Comparison of ENCODE assay signal across 8 cellular contexts in genomic region chr2:30165050-30165520, GRCh38. TPM values are rescaled to one million over a fixed set of nuclear protein-coding genes. Genes with fewer than 3 reads are reported as not detected.
DNase-seq lines count a peak whose midpoint lies in the region; ATAC-seq and TF ChIP-seq lines count a peak whose summit lies in the region.

No MANE protein-coding gene starts in this region.

- H3K27me3 Mint-ChIP-seq in CD8-positive, alpha-beta memory T cell = peaks cover 0 to 8% of the 10 kb centered on the region in 2 donors

- H3K4me1 Mint-ChIP-seq in CD8-positive, alpha-beta memory T cell = peaks cover 5 to 14% (median 10%) of the 10 kb centered on the region in 3 donors

- POLR2A ChIA-PET in CD8-positive, alpha-beta memory T cell (lab: Charles Lee) = interaction anchor here (0.6 to 1.4 kb wide), 10 partner anchors 18 to 547 kb away, joined by 3 to 10 read pairs (median 4); partner anchors contain the start of genes LBH and YPEL5

- H3K9me3 ChIP-seq in CD8-positive, alpha-beta memory T cell (ENCODE audit: low read length) = no peaks in the 10 kb centered on the region
- H3K9me3 ChIP-seq in liver (ENCODE audit: control insufficient read depth in 4 of 4, low read length in 3 of 4) = no peaks in the 10 kb centered on the region

- no peaks in the 10 kb centered on the region for H3K4me1 ChIP-seq in CD8-positive, alpha-beta memory T cell (ENCODE audit: insufficient read depth, low read length)
- H3K4me1 ChIP-seq in liver (ENCODE audit: control insufficient read depth in 4 of 4, insufficient read depth in 4 of 4, low read length in 3 of 4) = peaks cover 0 to 3% (median 0%) of the 10 kb centered on the region in 4 donors

- H3K4me3 Mint-ChIP-seq in CD8-positive, alpha-beta memory T cell = peak overlapping the region in 1 of 7 donors; percentile 35

- ATAC-seq in GM19395 (IDR thresholded peaks at IDR 0.05; ENCODE audit: unreplicated experiment) (peak; percentile 95), HG03469 (IDR thresholded peaks at IDR 0.05; ENCODE audit: unreplicated experiment) (peak; percentile 68)

- H3K36me3 Mint-ChIP-seq in CD8-positive, alpha-beta memory T cell = peaks cover 0 to 27% (median 10%) of the 10 kb centered on the region in 3 donors

- CTCF ChIA-PET in CD8-positive, alpha-beta memory T cell (lab: Charles Lee) = interaction anchor here (0.7 to 10.9 kb wide), 44 partner anchors 9 to 1173 kb away, joined by 3 to 292 read pairs (median 4); partner anchors contain the start of genes LBH and YPEL5

- WGBS in liver = 21% methylated on average over 7 of the region's 7 CpGs

- no peak overlapping the region for H3K9ac ChIP-seq in liver (ENCODE audit: low read depth in 1 of 2, low read length in 2 of 2)

- DNase-seq in CD8-positive, alpha-beta memory T cell = peak in 4 of 5 donors; percentile 43 to 81 (median 80)
- DNase-seq in NCI-H460 (ENCODE audit: extremely low read depth, low read depth) (peak; percentile 92), coronary artery (ENCODE audit: low spot score) (no peak)
- peak; percentile 28 for DNase-seq in activated CD4-positive, CD25-positive, alpha-beta regulatory T cell treated with anti-CD3 and anti-CD28 coated beads, Interleukin-2, amount 50 U/mL, for 16 hours (ENCODE audit: low read depth, low spot score)
- DNase-seq in stimulated activated CD8-positive, alpha-beta memory T cell treated with anti-CD3 and anti-CD28 coated beads, Interleukin-15, amount 100 ng/mL, for 48 hours (ENCODE audit: low read depth in 2 of 2) = peak; percentile 35 to 41

- TF ChIP-seq RAD21 in liver (IDR thresholded peaks at IDR 0.05) = peak; percentile 91 to 95

- no peak overlapping the region for H3K27ac ChIP-seq in CD8-positive, alpha-beta memory T cell (ENCODE audit: low read depth, low read length)
- H3K27ac ChIP-seq in coronary artery (no peak overlapping the region), liver (ENCODE audit: low read depth in 1 of 2, low read length in 2 of 2) (no peak overlapping the region)

- peaks cover 3% of the 10 kb centered on the region for H3K36me3 ChIP-seq in CD8-positive, alpha-beta memory T cell (ENCODE audit: insufficient read depth, low read length)
- peaks cover 0 to 12% (median 3%) of the 10 kb centered on the region in 4 donors for H3K36me3 ChIP-seq in liver (ENCODE audit: control insufficient read depth in 4 of 4, insufficient read depth in 3 of 4, low read depth in 1 of 4, low read length in 3 of 4)

- peak overlapping the region in 1 of 8 donors; percentile 97 for H3K27ac Mint-ChIP-seq in CD8-positive, alpha-beta memory T cell

- no peaks in the 10 kb centered on the region for H3K9me3 Mint-ChIP-seq in CD8-positive, alpha-beta memory T cell

- TF ChIP-seq CTCF in coronary artery (IDR thresholded peaks at IDR 0.05) (peak; percentile 65), liver (IDR thresholded peaks at IDR 0.05; ENCODE audit: low read depth, low read length, missing input control) (peak; percentile 85)

- no peak overlapping the region for H3K4me3 ChIP-seq in CD8-positive, alpha-beta memory T cell (ENCODE audit: low read length)
- H3K4me3 ChIP-seq in coronary artery (no peak overlapping the region), liver (ENCODE audit: low read depth in 1 of 3, low read length in 3 of 3) (no peak overlapping the region)

- no peaks in the 10 kb centered on the region for H3K27me3 ChIP-seq in CD8-positive, alpha-beta memory T cell (ENCODE audit: insufficient read depth, low read length, poor library complexity, severe bottlenecking)
- H3K27me3 ChIP-seq in liver (ENCODE audit: control insufficient read depth in 4 of 4, insufficient read depth in 4 of 4, low read length in 3 of 4) = no peaks in the 10 kb centered on the region

TF ChIP-seq in liver, 16 proteins besides CTCF, POLR2A, EP300 and RAD21:
- TF ChIP-seq NR2F2 (IDR thresholded peaks at IDR 0.05) (no peak), FOXA2 (IDR thresholded peaks at IDR 0.05) (no peak), ZBTB33 (IDR thresholded peaks at IDR 0.05) (no peak), TAF1 (conservative IDR thresholded peaks at IDR 0.05) (no peak), HNF4A (conservative IDR thresholded peaks at IDR 0.05) (peak in 1 of 2 donors; percentile 23), MAX (IDR thresholded peaks at IDR 0.05) (no peak), FOXA1 (IDR thresholded peaks at IDR 0.05) (no peak), SP1 (IDR thresholded peaks at IDR 0.05) (no peak), RXRA (IDR thresholded peaks at IDR 0.05) (no peak), JUND (IDR thresholded peaks at IDR 0.05) (peak in 1 of 2 donors; percentile 50), YY1 (IDR thresholded peaks at IDR 0.05) (peak; percentile 27), HNF4G (IDR thresholded peaks at IDR 0.05) (no peak), GABPA (IDR thresholded peaks at IDR 0.05 in 1 of 2, conservative IDR thresholded peaks at IDR 0.05 in 1 of 2) (no peak), EGR1 (IDR thresholded peaks at IDR 0.05; ENCODE audit: low read depth in 2 of 2) (no peak)
- TF ChIP-seq, protein P1, sequence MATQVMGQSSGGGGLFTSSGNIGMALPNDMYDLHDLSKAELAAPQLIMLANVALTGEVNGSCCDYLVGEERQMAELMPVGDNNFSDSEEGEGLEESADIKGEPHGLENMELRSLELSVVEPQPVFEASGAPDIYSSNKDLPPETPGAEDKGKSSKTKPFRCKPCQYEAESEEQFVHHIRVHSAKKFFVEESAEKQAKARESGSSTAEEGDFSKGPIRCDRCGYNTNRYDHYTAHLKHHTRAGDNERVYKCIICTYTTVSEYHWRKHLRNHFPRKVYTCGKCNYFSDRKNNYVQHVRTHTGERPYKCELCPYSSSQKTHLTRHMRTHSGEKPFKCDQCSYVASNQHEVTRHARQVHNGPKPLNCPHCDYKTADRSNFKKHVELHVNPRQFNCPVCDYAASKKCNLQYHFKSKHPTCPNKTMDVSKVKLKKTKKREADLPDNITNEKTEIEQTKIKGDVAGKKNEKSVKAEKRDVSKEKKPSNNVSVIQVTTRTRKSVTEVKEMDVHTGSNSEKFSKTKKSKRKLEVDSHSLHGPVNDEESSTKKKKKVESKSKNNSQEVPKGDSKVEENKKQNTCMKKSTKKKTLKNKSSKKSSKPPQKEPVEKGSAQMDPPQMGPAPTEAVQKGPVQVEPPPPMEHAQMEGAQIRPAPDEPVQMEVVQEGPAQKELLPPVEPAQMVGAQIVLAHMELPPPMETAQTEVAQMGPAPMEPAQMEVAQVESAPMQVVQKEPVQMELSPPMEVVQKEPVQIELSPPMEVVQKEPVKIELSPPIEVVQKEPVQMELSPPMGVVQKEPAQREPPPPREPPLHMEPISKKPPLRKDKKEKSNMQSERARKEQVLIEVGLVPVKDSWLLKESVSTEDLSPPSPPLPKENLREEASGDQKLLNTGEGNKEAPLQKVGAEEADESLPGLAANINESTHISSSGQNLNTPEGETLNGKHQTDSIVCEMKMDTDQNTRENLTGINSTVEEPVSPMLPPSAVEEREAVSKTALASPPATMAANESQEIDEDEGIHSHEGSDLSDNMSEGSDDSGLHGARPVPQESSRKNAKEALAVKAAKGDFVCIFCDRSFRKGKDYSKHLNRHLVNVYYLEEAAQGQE (IDR thresholded peaks at IDR 0.05) = no peak
- TF ChIP-seq, protein P2, sequence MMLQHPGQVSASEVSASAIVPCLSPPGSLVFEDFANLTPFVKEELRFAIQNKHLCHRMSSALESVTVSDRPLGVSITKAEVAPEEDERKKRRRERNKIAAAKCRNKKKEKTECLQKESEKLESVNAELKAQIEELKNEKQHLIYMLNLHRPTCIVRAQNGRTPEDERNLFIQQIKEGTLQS (IDR thresholded peaks at IDR 0.05) = peak; percentile 66
TF ChIP-seq in liver: peak in this region for 4.

RNA-seq across cellular contexts. Expression of gene YPEL5, which starts 18.3 kb away (rescaled TPM):
- 10 to 100 TPM; 35.7 to 38.3 TPM for total RNA-seq in CD8-positive, alpha-beta memory T cell
- polyA plus RNA-seq in CD8-positive, alpha-beta memory T cell = 119 TPM
- total RNA-seq in NCI-H460 (2014; rRNA removed; shearing (Covaris generic)) = 45.5 and 50.2 TPM in 2 replicates
- polyA plus RNA-seq in NCI-H460 (2014; cell fraction: nucleus; rRNA removed) = 7.5 and 10.5 TPM in 2 replicates
- 10 to 100 TPM; 28.4 to 62.8 TPM for total RNA-seq in liver
- 10 to 100 TPM; 20.4 to 44.7 TPM for polyA plus RNA-seq in liver
